Comparison of ENCODE assay signal across 25 cellular contexts in the genomic region with DNA sequence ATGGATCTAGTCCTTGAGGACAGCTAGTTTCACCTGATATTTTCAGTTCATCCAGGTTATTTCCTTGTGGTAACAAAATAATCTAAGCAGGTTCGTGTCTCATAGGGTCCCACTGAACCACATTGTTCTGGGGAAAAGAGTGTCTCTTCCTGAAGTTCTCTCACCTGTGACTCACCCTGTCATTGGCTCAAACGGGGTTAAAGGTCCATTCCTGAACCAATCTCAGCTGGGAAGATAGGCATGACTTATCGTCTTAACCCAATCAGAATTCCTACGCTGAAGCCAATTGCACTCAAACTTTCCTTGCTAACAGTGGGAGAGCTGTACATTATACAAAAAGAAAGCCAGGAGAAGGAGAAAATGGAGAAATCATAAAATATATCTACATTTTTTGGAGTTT.
"Had no signal": no experiment of that assay in that cellular context is flagged by ENCODE, and none has a peak within 500 bp of the region (broad histone marks: within the 10 kb centered on the region; RNA-seq: fewer than 3 reads in every experiment).

No MANE protein-coding gene starts in this region.

- FAIRE-seq: keratinocyte had no signal

- ATAC-seq: left cardiac atrium; left lung; lower lobe of right lung; naive thymus-derived CD4-positive, alpha-beta T cell; natural killer cell treated with Interleukin-12 subunit alpha and Interleukin-12 subunit beta and Interleukin-15 and Interleukin-18, amount 100 ng/mL, for 72 hours; right lobe of liver; stimulated activated naive B cell treated with anti-CD40 and anti-IgM and Interleukin-4, amounts not matched to agents 10 μg/mL and 1 μg/mL and 100 μg/mL, for 72 hours; stimulated activated naive CD8-positive, alpha-beta T cell treated with anti-CD3 and anti-CD28 coated beads, Interleukin-15, Interleukin-2, amounts not matched to agents 100 U/mL and 50 U/mL, for 24 hours had no signal

- H3K27me3 ChIP-seq: left lung, ovary, right atrium auricular region, right lobe of liver, stomach, testis, thyroid gland, transverse colon, upper lobe of left lung, vagina had no signal

- H3K4me3 ChIP-seq: left lung, lower lobe of right lung, ovary, right atrium auricular region, right lobe of liver, stomach, testis, thyroid gland, transverse colon, upper lobe of left lung, vagina had no signal

- H3K36me3 ChIP-seq: left lung, lower lobe of right lung, ovary, right atrium auricular region, right lobe of liver, stomach, thyroid gland, transverse colon, upper lobe of left lung, vagina had no signal

- DNase-seq: hippocampal formation; kidney glomerular epithelial cell; left cardiac atrium; left lung; lower lobe of right lung; mammary epithelial cell; mesenchymal stem cell; naive thymus-derived CD4-positive, alpha-beta T cell; ovary; right lobe of liver; stimulated activated CD4-positive, alpha-beta T cell treated with anti-CD3 and anti-CD28 coated beads, Interleukin-12 subunit alpha, Interleukin-12 subunit beta, amount 100 ng/mL, for 4 hours; stimulated activated CD4-positive, alpha-beta T cell treated with anti-CD3 and anti-CD28 coated beads, Interleukin-15, amount 100 ng/mL, for 24 hours; stimulated activated CD4-positive, alpha-beta T cell treated with anti-CD3 and anti-CD28 coated beads, Interleukin-2, amount 100 ng/mL, for 24 hours; stimulated activated CD4-positive, alpha-beta T cell treated with anti-CD3 and anti-CD28 coated beads, Interleukin-4, amount 100 ng/mL, for 1 hour; stimulated activated naive B cell treated with anti-CD40 and anti-IgM and Interleukin-4, amounts not matched to agents 10 μg/mL and 1 μg/mL and 100 μg/mL, for 72 hours; stimulated activated naive CD8-positive, alpha-beta T cell treated with anti-CD3 and anti-CD28 coated beads, Interleukin-15, Interleukin-2, amounts not matched to agents 100 U/mL and 50 U/mL, for 24 hours; stomach; testis; thyroid gland; transverse colon; upper lobe of left lung had no signal

- H3K4me1 ChIP-seq: left lung, lower lobe of right lung, right atrium auricular region, testis, thyroid gland, upper lobe of left lung, vagina had no signal

- H3K27ac ChIP-seq: left lung, lower lobe of right lung, ovary, right atrium auricular region, right lobe of liver, stomach, testis, thyroid gland, transverse colon, upper lobe of left lung, vagina had no signal

- H3K9me3 ChIP-seq: left lung, lower lobe of right lung, ovary, right atrium auricular region, right lobe of liver, stomach, testis, thyroid gland, transverse colon, upper lobe of left lung, vagina had no signal
